In the genomic region with DNA sequence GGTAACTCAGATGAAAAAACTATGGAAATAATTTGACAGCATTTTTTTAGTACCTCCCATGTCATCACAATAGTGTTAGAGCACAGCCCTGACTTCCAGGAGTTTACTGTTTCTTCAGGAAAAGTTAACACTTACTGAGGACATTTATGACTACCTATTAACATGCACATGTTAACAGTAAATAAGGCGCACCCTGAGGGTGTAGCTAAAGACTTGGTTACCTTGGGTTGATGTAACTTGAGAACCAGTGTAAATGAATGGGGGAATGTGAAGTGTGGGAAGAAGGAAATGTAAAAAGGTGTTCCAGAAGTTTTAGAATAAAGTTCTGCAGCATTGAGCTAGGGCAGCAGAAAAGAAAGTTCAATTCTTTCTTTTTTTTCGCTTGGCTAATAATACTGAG, we compare ENCODE assay signal across 28 cellular contexts.
"Had no signal": no experiment of that assay in that cellular context is flagged by ENCODE, and none has a peak within 500 bp of the region (broad histone marks: within the 10 kb centered on the region; RNA-seq: fewer than 3 reads in every experiment).

No MANE protein-coding gene starts in this region.

- H3K27me3 ChIP-seq: ascending aorta, breast epithelium, cardiac muscle cell, dorsolateral prefrontal cortex had no signal

- H3K4me3 ChIP-seq: ascending aorta, breast epithelium, cardiac muscle cell, coronary artery, dorsolateral prefrontal cortex had no signal

- FAIRE-seq: frontal cortex had no signal

- H3K36me3 ChIP-seq: ascending aorta, breast epithelium, cardiac muscle cell had no signal

- H3K4me1 ChIP-seq: ascending aorta, breast epithelium had no signal

- ATAC-seq: activated naive CD4-positive, alpha-beta T cell treated with anti-CD3 and anti-CD28 coated beads, Interleukin-2, amount 50 U/mL, for 72 hours; activated T-cell treated with anti-CD3 and anti-CD28 coated beads, Interleukin-2, amount 50 U/mL, for 72 hours; esophagus mucosa; T-helper 17 cell had no signal

- DNase-seq: activated CD4-positive, alpha-beta memory T cell treated with anti-CD3 and anti-CD28 coated beads, Interleukin-2, amount 10 ng/mL, durations not matched to agents 7 days and 5 days; activated CD4-positive, alpha-beta T cell treated with anti-CD3 and anti-CD28 coated beads for 1 hour; activated CD4-positive, alpha-beta T cell treated with anti-CD3 and anti-CD28 coated beads for 4 hours; activated CD4-positive, alpha-beta T cell treated with anti-CD3 and anti-CD28 coated beads, Interleukin-2, amount 10 ng/mL, durations not matched to agents 7 days and 5 days; activated CD4-positive, alpha-beta T cell treated with anti-CD3 and anti-CD28 coated beads, Interleukin-2, amount 50 U/mL, for 4 hours; activated CD8-positive, alpha-beta memory T cell treated with anti-CD3 and anti-CD28 coated beads, Interleukin-2, amount 50 U/mL, for 48 hours; activated gamma-delta T cell; activated naive CD4-positive, alpha-beta T cell; activated naive CD4-positive, alpha-beta T cell treated with anti-CD3 and anti-CD28 coated beads, Interleukin-2, amount 10 ng/mL, durations not matched to agents 7 days and 5 days; activated naive CD8-positive, alpha-beta T cell treated with anti-CD3 and anti-CD28 coated beads, Interleukin-2, amount 10 ng/mL, durations not matched to agents 7 days and 5 days; activated T-cell treated with anti-CD3 and anti-CD28 coated beads for 4 hours; activated T-cell treated with anti-CD3 and anti-CD28 coated beads, Interleukin-2, amount 50 U/mL, for 24 hours; activated T-cell treated with anti-CD3 and anti-CD28 coated beads, Interleukin-2, amount 50 U/mL, for 72 hours; central memory CD4-positive, alpha-beta T cell; cerebellar nuclear complex; dorsolateral prefrontal cortex; effector memory CD4-positive, alpha-beta T cell; endodermal cell; foreskin fibroblast; T-helper 1 cell; T-helper 17 cell had no signal

- H3K27ac ChIP-seq: ascending aorta, breast epithelium, cardiac muscle cell, coronary artery, dorsolateral prefrontal cortex had no signal

- H3K9me3 ChIP-seq: ascending aorta, breast epithelium had no signal
